10 cellular contexts compared by ENCODE assay signal in genomic region chr6:149961728-149962425, GRCh38. TPM values are rescaled to one million over a fixed set of nuclear protein-coding genes. Genes with fewer than 3 reads are reported as not detected.
DNase-seq lines count a peak whose midpoint lies in the region; ATAC-seq and TF ChIP-seq lines count a peak whose summit lies in the region.
"Had no signal": no experiment of that assay in that cellular context is flagged by ENCODE, and none has a peak within 500 bp of the region (broad histone marks: within the 10 kb centered on the region; RNA-seq: fewer than 3 reads in every experiment).

No MANE protein-coding gene starts in this region.

- no peak overlapping the region for H3K4me3 ChIP-seq in CD8-positive, alpha-beta memory T cell (ENCODE audit: low read length)
- H3K4me3 ChIP-seq in ascending aorta, result no peak overlapping the region

- intact Hi-C loops in ascending aorta (cut with DNase I) (no loop called here), left ventricle myocardium superior (cut with micrococcal nuclease) (no loop called here)

- CTCF ChIA-PET in CD8-positive, alpha-beta memory T cell (lab: Charles Lee), result interaction anchor here (1.3 kb wide), 1 partner anchor 9 kb away, joined by 3 read pairs; no protein-coding TSS in a partner anchor

- H3K27ac ChIP-seq in CD8-positive, alpha-beta memory T cell (ENCODE audit: low read depth, low read length), result no peak overlapping the region
- no peak overlapping the region for H3K27ac ChIP-seq in ascending aorta

- H3K9me3 Mint-ChIP-seq in CD8-positive, alpha-beta memory T cell, result no peaks in the 10 kb centered on the region

- DNase-seq in CD8-positive, alpha-beta memory T cell, result peak in 3 of 5 donors; percentile 21 to 47 (median 26)
- peak; percentile 58 for DNase-seq in HT1080 (ENCODE audit: low read depth)
- DNase-seq in activated CD4-positive, alpha-beta T cell treated with anti-CD3 and anti-CD28 coated beads for 48 hours, result peak; percentile 60
- DNase-seq in islet precursor cell, result peak; percentile 51
- DNase-seq in central memory CD4-positive, alpha-beta T cell, result no peak
- no peak for DNase-seq in OCI-M2 (lab: John Stamatoyannopoulos, UW; ENCODE audit: unreplicated experiment)
- DNase-seq in ascending aorta (ENCODE audit: low spot score in 2 of 2), result no peak
- DNase-seq in left ventricle myocardium superior, result no peak
- DNase-seq: GOT3 had no signal

- H3K36me3 Mint-ChIP-seq in CD8-positive, alpha-beta memory T cell, result peaks cover 0 to 1% (median 0%) of the 10 kb centered on the region in 3 donors

- ATAC-seq in left ventricle myocardium superior, result no peak

- H3K27ac Mint-ChIP-seq in CD8-positive, alpha-beta memory T cell, result peak overlapping the region in 1 of 8 donors; percentile 22

- H3K4me1 Mint-ChIP-seq in CD8-positive, alpha-beta memory T cell, result peaks cover 26 to 31% (median 27%) of the 10 kb centered on the region in 3 donors

- peak in 1 of 3 experiments; percentile 7 for TF ChIP-seq CTCF in ascending aorta (IDR thresholded peaks at IDR 0.05)

- peaks cover 55% of the 10 kb centered on the region for H3K27me3 ChIP-seq in CD8-positive, alpha-beta memory T cell (ENCODE audit: insufficient read depth, low read length, poor library complexity, severe bottlenecking)
- H3K27me3 ChIP-seq in ascending aorta, result peaks cover under 1% of the 10 kb centered on the region

- POLR2A ChIA-PET in CD8-positive, alpha-beta memory T cell (lab: Charles Lee), result no interaction called here

- peaks cover 27% of the 10 kb centered on the region for H3K4me1 ChIP-seq in CD8-positive, alpha-beta memory T cell (ENCODE audit: insufficient read depth, low read length)
- H3K4me1 ChIP-seq in ascending aorta, result peaks cover 0 to 15% of the 10 kb centered on the region in 2 donors

- peaks cover 62 to 85% of the 10 kb centered on the region in 2 donors for H3K27me3 Mint-ChIP-seq in CD8-positive, alpha-beta memory T cell

- no peaks in the 10 kb centered on the region for H3K36me3 ChIP-seq in CD8-positive, alpha-beta memory T cell (ENCODE audit: insufficient read depth, low read length)
- H3K36me3 ChIP-seq in ascending aorta, result no peaks in the 10 kb centered on the region

- peak overlapping the region in 2 of 7 donors; percentile 49 for H3K4me3 Mint-ChIP-seq in CD8-positive, alpha-beta memory T cell

- H3K9me3 ChIP-seq in CD8-positive, alpha-beta memory T cell (ENCODE audit: low read length), result no peaks in the 10 kb centered on the region
- H3K9me3 ChIP-seq in ascending aorta, result no peaks in the 10 kb centered on the region

RNA-seq across cellular contexts. Expression of gene ULBP1, which starts 1.9 kb away (rescaled TPM):
- under 1 TPM; 0.60 to 0.74 TPM for total RNA-seq in CD8-positive, alpha-beta memory T cell
- polyA plus RNA-seq in CD8-positive, alpha-beta memory T cell, result not detected
- total RNA-seq in HT1080 (2014; rRNA removed; shearing (Covaris generic)), result not detected in 2 replicates
- polyA plus RNA-seq in HT1080 (2015; cell fraction: cytosol; rRNA removed), result 0.05 TPM in 1 of 2 replicates, not detected in the other
- not detected in 2 replicates for polyA plus RNA-seq in HT1080 (2015; cell fraction: nucleus; rRNA removed)
- 3.8 TPM for total RNA-seq in ascending aorta
- total RNA-seq in left ventricle myocardium superior, result 0.17 TPM

RNA-seq across cellular contexts. Expression of gene ULBP2, which starts 20.1 kb away (rescaled TPM):
- under 1 TPM; 0.48 to 0.51 TPM for total RNA-seq in CD8-positive, alpha-beta memory T cell
- polyA plus RNA-seq in CD8-positive, alpha-beta memory T cell, result 0.68 TPM
- total RNA-seq in HT1080 (2014; rRNA removed; shearing (Covaris generic)), result 11.6 and 12.2 TPM in 2 replicates
- 22.5 and 23.9 TPM in 2 replicates for polyA plus RNA-seq in HT1080 (2015; cell fraction: cytosol; rRNA removed)
- 24.8 and 25.7 TPM in 2 replicates for polyA plus RNA-seq in HT1080 (2015; cell fraction: nucleus; rRNA removed)
- total RNA-seq in ascending aorta (not detected), left ventricle myocardium superior (0.84 TPM)

RNA-seq across cellular contexts. Expression of gene RAET1G, which starts 39.0 kb away (rescaled TPM):
- total RNA-seq in CD8-positive, alpha-beta memory T cell, result not detected
- not detected for polyA plus RNA-seq in CD8-positive, alpha-beta memory T cell
- total RNA-seq in HT1080 (2014; rRNA removed; shearing (Covaris generic)), result 1.6 and 2.4 TPM in 2 replicates
- polyA plus RNA-seq in HT1080 (2015; cell fraction: cytosol; rRNA removed), result 0.37 and 0.81 TPM in 2 replicates
- polyA plus RNA-seq in HT1080 (2015; cell fraction: nucleus; rRNA removed), result 0.13 and 0.73 TPM in 2 replicates
- not detected for total RNA-seq in ascending aorta
- total RNA-seq in left ventricle myocardium superior, result 0.32 TPM
- total RNA-seq: T-helper 2 cell treated with Interferon-gamma antibody and Interleukin-4, amounts not matched to agents 100 ng/mL and 5 ng/mL, for 36 hours had no signal

Comparison
In these comparisons a context has a peak if more than half of its experiments do, and no peak if none do; other contexts are left out.
1. DNase-seq: peak in CD8-positive, alpha-beta memory T cell (3 of 5), HT1080 (single experiment), activated CD4-positive, alpha-beta T cell treated with anti-CD3 and anti-CD28 coated beads for 48 hours (single experiment) and islet precursor cell (single experiment); none in central memory CD4-positive, alpha-beta T cell (single experiment), OCI-M2 (single experiment), ascending aorta (0 of 2) and left ventricle myocardium superior (single experiment).